8 cellular contexts compared by ENCODE assay signal in genomic region chr11:66328307-66329144, GRCh38. TPM values are rescaled to one million over a fixed set of nuclear protein-coding genes. Genes with fewer than 3 reads are reported as not detected.
DNase-seq lines count a peak whose midpoint lies in the region; ATAC-seq and TF ChIP-seq lines count a peak whose summit lies in the region.

No MANE protein-coding gene starts in this region.

- peaks cover 37% of the 10 kb centered on the region for H3K4me1 ChIP-seq in DND-41 (ENCODE audit: insufficient read depth, low read length)
- H3K4me1 ChIP-seq in lung (ENCODE audit: control insufficient read depth in 2 of 2, insufficient read depth in 2 of 2, low read length in 2 of 2): peaks cover 2 to 16% of the 10 kb centered on the region in 2 donors

- H3K4me1 Mint-ChIP-seq in activated CD4-positive, alpha-beta T cell treated with anti-CD3 and anti-CD28 coated beads, Interleukin-2, amount 10 ng/mL, durations not matched to agents 24 days and 14 days: peaks cover 36% of the 10 kb centered on the region

- H3K27me3 ChIP-seq in DND-41 (ENCODE audit: insufficient read depth, low read length, poor library complexity) (no peaks in the 10 kb centered on the region), lung (ENCODE audit: control insufficient read depth, insufficient read depth) (no peaks in the 10 kb centered on the region)

- H3K79me2 ChIP-seq in DND-41 (ENCODE audit: insufficient read depth, low read length): no peaks in the 10 kb centered on the region

- H3K27ac Mint-ChIP-seq in activated CD4-positive, alpha-beta T cell treated with anti-CD3 and anti-CD28 coated beads, Interleukin-2, amount 10 ng/mL, durations not matched to agents 24 days and 14 days: peak overlapping the region; percentile 72

- H3K9ac ChIP-seq in DND-41 (ENCODE audit: low read depth, low read length): no peak overlapping the region

- intact Hi-C loops in activated CD4-positive, alpha-beta T cell treated with anti-CD3 and anti-CD28 coated beads, Interleukin-2, amount 10 ng/mL, durations not matched to agents 24 days and 14 days (cut with micrococcal nuclease): loop anchor here (1.0 kb wide), 3 partner anchors 16 to 106 kb away; partner anchors contain the start of gene YIF1A

- H3K4me3 ChIP-seq in DND-41 (ENCODE audit: low read depth in 1 of 2, low read length in 2 of 2) (no peak overlapping the region), lung (no peak overlapping the region)

- H3K4me3 Mint-ChIP-seq in activated CD4-positive, alpha-beta T cell treated with anti-CD3 and anti-CD28 coated beads, Interleukin-2, amount 10 ng/mL, durations not matched to agents 24 days and 14 days: peak overlapping the region; percentile 34

- no peaks in the 10 kb centered on the region for H3K9me3 Mint-ChIP-seq in activated CD4-positive, alpha-beta T cell treated with anti-CD3 and anti-CD28 coated beads, Interleukin-2, amount 10 ng/mL, durations not matched to agents 24 days and 14 days

- no peaks in the 10 kb centered on the region for H3K36me3 Mint-ChIP-seq in activated CD4-positive, alpha-beta T cell treated with anti-CD3 and anti-CD28 coated beads, Interleukin-2, amount 10 ng/mL, durations not matched to agents 24 days and 14 days (ENCODE audit: low read depth)

- H3K9me3 ChIP-seq in DND-41 (ENCODE audit: insufficient read depth, low read length, severe bottlenecking): no peaks in the 10 kb centered on the region
- peaks cover 0 to 1% of the 10 kb centered on the region in 2 donors for H3K9me3 ChIP-seq in lung (ENCODE audit: control insufficient read depth in 2 of 2, insufficient read depth in 1 of 2, low read length in 1 of 2)

- H3K27me3 Mint-ChIP-seq in activated CD4-positive, alpha-beta T cell treated with anti-CD3 and anti-CD28 coated beads, Interleukin-2, amount 10 ng/mL, durations not matched to agents 24 days and 14 days: no peaks in the 10 kb centered on the region

- H3K27ac ChIP-seq in DND-41 (ENCODE audit: low read length) (peak overlapping the region; percentile 6; the same call in 1 of the 2 replicates), lung (ENCODE audit: low read depth in 1 of 2, low read length in 1 of 2) (peak overlapping the region in 1 of 2 donors; percentile 18)

- H3K4me2 ChIP-seq in DND-41 (ENCODE audit: insufficient read depth, low read length): peak overlapping the region; percentile 19; the same call in 1 of the 2 replicates

- ATAC-seq in DND-41 (ENCODE audit: insufficient read depth, low read depth): peak; percentile 80
- ATAC-seq in HG03103 (IDR thresholded peaks at IDR 0.05; ENCODE audit: low read depth, unreplicated experiment): peak; percentile 63
- ATAC-seq in lung (ENCODE audit: insufficient read depth, low FRiP score): peak; percentile 80
- no peak for ATAC-seq in GM21717 (IDR thresholded peaks at IDR 0.05; ENCODE audit: unreplicated experiment)

- TF ChIP-seq CTCF in DND-41 (IDR thresholded peaks at IDR 0.05; ENCODE audit: borderline replicate concordance, extremely low read depth, low read length, poor library complexity, severe bottlenecking) (peak; percentile 98), lung (IDR thresholded peaks at IDR 0.05; ENCODE audit: control extremely low read depth, extremely low read depth) (peak; percentile 92)

- H4K20me1 ChIP-seq in DND-41 (ENCODE audit: insufficient read depth, low read length): peaks cover 2% of the 10 kb centered on the region; the same call in 1 of the 2 replicates

- H3K36me3 ChIP-seq in DND-41 (ENCODE audit: insufficient read depth, low read length): no peaks in the 10 kb centered on the region
- H3K36me3 ChIP-seq in lung (ENCODE audit: control insufficient read depth in 2 of 2, insufficient read depth in 2 of 2, low read length in 2 of 2): peaks cover 0 to 13% of the 10 kb centered on the region in 2 donors

- DNase-seq in DND-41: peak; percentile 86
- peak; percentile 79 for DNase-seq in NCI-H510A treated with DMSO at 0.1 percent for 48 hours (lab: John Stamatoyannopoulos, UW)
- DNase-seq in activated CD4-positive, alpha-beta T cell treated with anti-CD3 and anti-CD28 coated beads, Interleukin-2, amount 10 ng/mL, durations not matched to agents 24 days and 14 days: peak; percentile 94
- DNase-seq in dermis microvascular lymphatic vessel endothelial cell (ENCODE audit: low read depth in 2 of 2): peak; percentile 44 to 68
- peak; percentile 79 for DNase-seq in lung (ENCODE audit: low spot score)
- DNase-seq in stimulated activated CD4-positive, alpha-beta T cell treated with anti-CD3 and anti-CD28 coated beads, TNF-alpha, amount 100 ng/mL, for 48 hours (ENCODE audit: low read depth in 3 of 3): peak; percentile 65 to 76 (median 72)

- 9 to 12% methylated on average over 19 of the region's 19 CpGs for WGBS in lung, 2 donors

- H2AFZ ChIP-seq in DND-41 (ENCODE audit: low read depth, low read length): peak overlapping the region; percentile 47

RNA-seq across cellular contexts. Expression of gene RIN1, which starts 7.7 kb away (rescaled TPM):
- total RNA-seq in activated CD4-positive, alpha-beta T cell treated with anti-CD3 and anti-CD28 coated beads, Interleukin-2, amount 10 ng/mL, durations not matched to agents 24 days and 14 days: 0.99 and 1.1 TPM in 2 replicates
- 4.7 and 5.9 TPM in 2 replicates for total RNA-seq in dermis microvascular lymphatic vessel endothelial cell
- 10 to 100 TPM in 1 of 2 donors, 1 to 10 TPM in 1; 1.9 to 15.1 TPM for total RNA-seq in lung
- polyA plus RNA-seq in lung: 10 to 100 TPM in 1 of 2 donors, 1 to 10 TPM in 1; 6.9 to 12.4 TPM

RNA-seq across cellular contexts. Expression of gene CD248, which starts 11.7 kb away (rescaled TPM):
- total RNA-seq in activated CD4-positive, alpha-beta T cell treated with anti-CD3 and anti-CD28 coated beads, Interleukin-2, amount 10 ng/mL, durations not matched to agents 24 days and 14 days: not detected in 2 replicates
- total RNA-seq in dermis microvascular lymphatic vessel endothelial cell (under 0.01 and 0.13 TPM in 2 replicates), lung (10 to 100 TPM; 25.9 to 53.5 TPM)
- polyA plus RNA-seq in lung: 10 to 100 TPM in 1 of 2 donors, 1 to 10 TPM in 1; 9.2 to 20.1 TPM

RNA-seq across cellular contexts. Expression of gene BRMS1, which starts 16.4 kb away (rescaled TPM):
- 55.6 and 58.4 TPM in 2 replicates for total RNA-seq in activated CD4-positive, alpha-beta T cell treated with anti-CD3 and anti-CD28 coated beads, Interleukin-2, amount 10 ng/mL, durations not matched to agents 24 days and 14 days
- 53.1 and 53.7 TPM in 2 replicates for total RNA-seq in dermis microvascular lymphatic vessel endothelial cell
- total RNA-seq in lung: 10 to 100 TPM; 23.7 to 38.0 TPM
- 10 to 100 TPM; 60.4 to 88.7 TPM for polyA plus RNA-seq in lung

RNA-seq across cellular contexts. Expression of gene B4GAT1, which starts 18.9 kb away (rescaled TPM):
- total RNA-seq in activated CD4-positive, alpha-beta T cell treated with anti-CD3 and anti-CD28 coated beads, Interleukin-2, amount 10 ng/mL, durations not matched to agents 24 days and 14 days: 10.8 and 11.1 TPM in 2 replicates
- total RNA-seq in dermis microvascular lymphatic vessel endothelial cell (18.7 and 21.0 TPM in 2 replicates), lung (10 to 100 TPM; 27.6 to 28.0 TPM)
- 10 to 100 TPM; 18.2 to 20.3 TPM for polyA plus RNA-seq in lung

RNA-seq across cellular contexts. Expression of gene TMEM151A, which starts 36.8 kb away (rescaled TPM):
- total RNA-seq in activated CD4-positive, alpha-beta T cell treated with anti-CD3 and anti-CD28 coated beads, Interleukin-2, amount 10 ng/mL, durations not matched to agents 24 days and 14 days: not detected in 2 replicates
- total RNA-seq in dermis microvascular lymphatic vessel endothelial cell: under 0.01 TPM in 1 of 2 replicates, not detected in the other
- total RNA-seq in lung: under 1 TPM; 0.23 to 0.28 TPM
- under 1 TPM; 0.09 to 0.91 TPM for polyA plus RNA-seq in lung

Comparison
In these comparisons a context has a peak if more than half of its experiments do, and no peak if none do; other contexts are left out.
1. RNA of gene CD248, which starts 11.7 kb away (total RNA-seq): 25.9 to 53.5 TPM in lung; not detected in activated CD4-positive, alpha-beta T cell treated with anti-CD3 and anti-CD28 coated beads, Interleukin-2, amount 10 ng/mL, durations not matched to agents 24 days and 14 days and under 0.01 to 0.13 TPM in dermis microvascular lymphatic vessel endothelial cell; every median in the first group is over 10 times any median in the second.
2. Peak in every context shown above with its lines, with median percentiles within 50 percentile points of each other: DNase-seq.